ENCODE assay signal across 8 cellular contexts in genomic region chr2:73293534-73294171, GRCh38. TPM values are rescaled to one million over a fixed set of nuclear protein-coding genes. Genes with fewer than 3 reads are reported as not detected.
A peak's percentile ranks its signal among the peaks of the same experiment; 100 is the strongest.
DNase-seq lines count a peak whose midpoint lies in the region; ATAC-seq lines count a peak whose summit lies in the region.

Gene EGR4, minus strand, starts transcription at chr2:73293548. Its CDS starts 231 bp downstream, at chr2:73293317.

- H2AK5ac ChIP-seq in mesenchymal stem cell (ENCODE audit: low read length, severe bottlenecking): no peak within 1 kb of the TSS

- H3K4me1 ChIP-seq in duodenal mucosa (ENCODE audit: control insufficient read depth in 1 of 2, insufficient read depth in 2 of 2, low read length in 2 of 2): peaks cover 0 to 3% of the 10 kb centered on the region in 2 donors
- peaks cover 24% of the 10 kb centered on the region for H3K4me1 ChIP-seq in mesenchymal stem cell (ENCODE audit: control insufficient read depth, insufficient read depth, low read depth, low read length)

- H3K27me3 Mint-ChIP-seq in activated CD4-positive, alpha-beta memory T cell treated with anti-CD3 and anti-CD28 coated beads, Interleukin-2, amount 10 ng/mL, durations not matched to agents 7 days and 5 days: peaks cover 84% of the 10 kb centered on the region

- CTCF ChIA-PET in activated CD4-positive, alpha-beta memory T cell treated with anti-CD3 and anti-CD28 coated beads, Interleukin-2, amount 10 ng/mL, durations not matched to agents 7 days and 5 days (lab: Charles Lee): interaction anchor here (0.7 to 1.2 kb wide), 6 partner anchors 9 to 406 kb away, joined by 3 to 5 read pairs (median 3); partner anchors contain the start of genes ALMS1, FBXO41 and SPR

- H2BK5ac ChIP-seq in mesenchymal stem cell (ENCODE audit: low read depth, low read length, poor library complexity, severe bottlenecking): no peak within 1 kb of the TSS

- H2BK120ac ChIP-seq in mesenchymal stem cell (ENCODE audit: low read depth, low read length): no peak within 1 kb of the TSS

- H3K27me3 ChIP-seq in duodenal mucosa (ENCODE audit: control insufficient read depth in 1 of 2, insufficient read depth in 2 of 2, low read length in 2 of 2): peaks cover 52 to 79% of the 10 kb centered on the region in 2 donors
- peaks cover 88 to 90% of the 10 kb centered on the region in 2 experiments for H3K27me3 ChIP-seq in mesenchymal stem cell (ENCODE audit: control insufficient read depth in 1 of 2, insufficient read depth in 1 of 2, low read length in 2 of 2)

- peak within 1 kb of the TSS in 1 of 2 experiments; percentile 6 for H3K23ac ChIP-seq in mesenchymal stem cell (ENCODE audit: low read length in 2 of 2)

- no peak within 1 kb of the TSS for H3K9ac ChIP-seq in duodenal mucosa (ENCODE audit: low read depth in 1 of 2, low read length in 2 of 2)
- H3K9ac ChIP-seq in mesenchymal stem cell (ENCODE audit: low read length): peak within 1 kb of the TSS; percentile 68

- no peak within 1 kb of the TSS for H3K18ac ChIP-seq in mesenchymal stem cell (ENCODE audit: low read depth in 1 of 2, low read length in 2 of 2)

- no peak within 1 kb of the TSS for H3K4ac ChIP-seq in mesenchymal stem cell (ENCODE audit: low read depth in 1 of 2, low read length in 2 of 2)

- 1% methylated on average over 44 of the region's 45 CpGs for WGBS in mesenchymal stem cell

- peak within 1 kb of the TSS; percentile 92 for H3K4me2 ChIP-seq in mesenchymal stem cell (ENCODE audit: low read length, poor library complexity, severe bottlenecking)

- ATAC-seq in GM19397 (IDR thresholded peaks at IDR 0.05; ENCODE audit: unreplicated experiment) (peak; percentile 86), HG03469 (IDR thresholded peaks at IDR 0.05; ENCODE audit: unreplicated experiment) (peak; percentile 84)

- H3K4me3 Mint-ChIP-seq in activated CD4-positive, alpha-beta memory T cell treated with anti-CD3 and anti-CD28 coated beads, Interleukin-2, amount 10 ng/mL, durations not matched to agents 7 days and 5 days: peak within 1 kb of the TSS; percentile 69

- no peak within 1 kb of the TSS for H3K27ac Mint-ChIP-seq in activated CD4-positive, alpha-beta memory T cell treated with anti-CD3 and anti-CD28 coated beads, Interleukin-2, amount 10 ng/mL, durations not matched to agents 7 days and 5 days

- POLR2A ChIA-PET in activated CD4-positive, alpha-beta memory T cell treated with anti-CD3 and anti-CD28 coated beads, Interleukin-2, amount 10 ng/mL, durations not matched to agents 7 days and 5 days (lab: Charles Lee): interaction anchor here (0.7 to 2.5 kb wide), 3 partner anchors 9 to 92 kb away, joined by 3 to 13 read pairs (median 7); partner anchors contain the start of genes ALMS1 and CCT7

- H3K36me3 ChIP-seq in duodenal mucosa (ENCODE audit: control insufficient read depth in 1 of 2, insufficient read depth in 2 of 2, low read length in 2 of 2) (no peaks in the 10 kb centered on the region), mesenchymal stem cell (ENCODE audit: control insufficient read depth in 1 of 2, insufficient read depth in 2 of 2, low read depth in 1 of 2, low read length in 2 of 2) (no peaks in the 10 kb centered on the region)

- H3K27ac ChIP-seq in duodenal mucosa (ENCODE audit: low read depth, low read length) (no peak within 1 kb of the TSS), mesenchymal stem cell (ENCODE audit: low read length, poor library complexity, severe bottlenecking) (no peak within 1 kb of the TSS)

- H3K9me3 ChIP-seq in duodenal mucosa (ENCODE audit: control insufficient read depth in 1 of 2, low read length in 2 of 2): no peaks in the 10 kb centered on the region
- H3K9me3 ChIP-seq in mesenchymal stem cell (ENCODE audit: control insufficient read depth, low read length): peaks cover 5% of the 10 kb centered on the region

- no peaks in the 10 kb centered on the region for H3K36me3 Mint-ChIP-seq in activated CD4-positive, alpha-beta memory T cell treated with anti-CD3 and anti-CD28 coated beads, Interleukin-2, amount 10 ng/mL, durations not matched to agents 7 days and 5 days (ENCODE audit: low read depth)

- H2BK15ac ChIP-seq in mesenchymal stem cell (ENCODE audit: low read depth, poor library complexity, severe bottlenecking): no peak within 1 kb of the TSS

- no peak within 1 kb of the TSS for H3K14ac ChIP-seq in mesenchymal stem cell (ENCODE audit: low read length in 2 of 2)

- H3K79me1 ChIP-seq in mesenchymal stem cell (replicated peaks; ENCODE audit: low read length, poor library complexity, severe bottlenecking): no peaks in the 10 kb centered on the region

- H3K4me3 ChIP-seq in duodenal mucosa (ENCODE audit: low read depth in 1 of 2, low read length in 2 of 2) (peak within 1 kb of the TSS; percentile 58 to 68), mesenchymal stem cell (ENCODE audit: insufficient read depth in 1 of 2, low read depth in 1 of 2, low read length in 2 of 2) (peak within 1 kb of the TSS; percentile 52 to 77)

- no peak within 1 kb of the TSS for H2BK12ac ChIP-seq in mesenchymal stem cell (ENCODE audit: low read length in 2 of 2)

- H4K91ac ChIP-seq in mesenchymal stem cell (ENCODE audit: low read length): no peak within 1 kb of the TSS

- peak; percentile 86 for DNase-seq in Ammon's horn (ENCODE audit: low spot score)
- peak; percentile 66 for DNase-seq in NCI-H748 treated with DMSO at 0.1 percent for 48 hours (lab: John Stamatoyannopoulos, UW)
- DNase-seq in activated CD4-positive, alpha-beta memory T cell treated with anti-CD3 and anti-CD28 coated beads, Interleukin-2, amount 10 ng/mL, durations not matched to agents 7 days and 5 days: peak; percentile 92
- DNase-seq in mesenchymal stem cell: peak; percentile 81
- DNase-seq in stimulated activated CD8-positive, alpha-beta memory T cell treated with anti-CD3 and anti-CD28 coated beads, Interleukin-15, amount 100 ng/mL, for 48 hours (ENCODE audit: low read depth in 2 of 2): peak; percentile 80 to 86

- H2AFZ ChIP-seq in mesenchymal stem cell (ENCODE audit: low read depth, low read length): peak within 1 kb of the TSS; percentile 36

- peaks cover 16% of the 10 kb centered on the region for H3K4me1 Mint-ChIP-seq in activated CD4-positive, alpha-beta memory T cell treated with anti-CD3 and anti-CD28 coated beads, Interleukin-2, amount 10 ng/mL, durations not matched to agents 7 days and 5 days

- H3K9me3 Mint-ChIP-seq in activated CD4-positive, alpha-beta memory T cell treated with anti-CD3 and anti-CD28 coated beads, Interleukin-2, amount 10 ng/mL, durations not matched to agents 7 days and 5 days: no peaks in the 10 kb centered on the region

- H4K8ac ChIP-seq in mesenchymal stem cell (ENCODE audit: low read length): no peak within 1 kb of the TSS

RNA-seq across cellular contexts. Expression of gene EGR4, which starts in this region (rescaled TPM):
- not detected for total RNA-seq in activated CD4-positive, alpha-beta memory T cell treated with anti-CD3 and anti-CD28 coated beads, Interleukin-2, amount 10 ng/mL, durations not matched to agents 7 days and 5 days
- not detected for polyA plus RNA-seq in mesenchymal stem cell (2013, experiment 1 of 2)
- 0.01 TPM for polyA plus RNA-seq in mesenchymal stem cell (2013, experiment 2 of 2)

Comparison
In these comparisons a context has a peak if more than half of its experiments do, and no peak if none do; other contexts are left out.
1. Peak in DNase-seq in activated CD4-positive, alpha-beta memory T cell treated with anti-CD3 and anti-CD28 coated beads, Interleukin-2, amount 10 ng/mL, durations not matched to agents 7 days and 5 days; RNA of the gene not detected or under 1 TPM.